In genomic region chr2:51859260-51859659, GRCh38 we compare ENCODE assay signal across 23 cellular contexts.
DNase-seq lines count a peak whose midpoint lies in the region; ATAC-seq, FAIRE-seq and TF ChIP-seq lines count a peak whose summit lies in the region.
"Had no signal": no experiment of that assay in that cellular context is flagged by ENCODE, and none has a peak within 500 bp of the region (broad histone marks: within the 10 kb centered on the region; RNA-seq: fewer than 3 reads in every experiment).

No MANE protein-coding gene starts in this region.

- intact Hi-C loops in HepG2 (cut with micrococcal nuclease; ENCODE audit: unreplicated experiment) (no loop called here), right lobe of liver (cut with DNase I) (no loop called here), HCT116 (cut with micrococcal nuclease) (no loop called here), K562 (cut with micrococcal nuclease) (no loop called here)

- RAD21 ChIA-PET in HCT116 (lab: Charles Lee; ENCODE audit: low non-redundant PET in 1 of 2, low total read pairs in 2 of 2, uncharacterized antibody in 2 of 2, unreplicated experiment in 2 of 2): no interaction called here

- no peak overlapping the region for H3K4me3 ChIP-seq in HepG2 (replicated peaks in 1 of 3; ENCODE audit: insufficient read depth in 1 of 3, low read depth in 2 of 3, low read length in 3 of 3)
- no peak overlapping the region for H3K4me3 ChIP-seq in right lobe of liver
- no peak overlapping the region for H3K4me3 ChIP-seq in HCT116 (replicated peaks in 1 of 2; ENCODE audit: low read depth in 1 of 2, low read length in 2 of 2)
- no peak overlapping the region for H3K4me3 ChIP-seq in SU-DHL-6 (ENCODE audit: insufficient read depth, low read length, poor library complexity, severe bottlenecking)
- H3K4me3 ChIP-seq in K562: no peak overlapping the region
- H3K4me3 ChIP-seq: BLaER1 treated with 17β-estradiol and CSF1 and Interleukin-3, amounts not matched to agents 10 nM and 100 nM had no signal

- ATAC-seq in HepG2: no peak
- ATAC-seq in right lobe of liver: no peak
- ATAC-seq in HCT116: no peak
- no peak for ATAC-seq in K562
- ATAC-seq in GM19351 (IDR thresholded peaks at IDR 0.05; ENCODE audit: unreplicated experiment): no peak
- ATAC-seq: CD8-positive, alpha-beta T cell had no signal

- WGBS in HepG2 (ENCODE audit: low lambda C conversion rate): 4% methylated on average over 1 of the region's 1 CpG
- 59% methylated on average over 1 of the region's 1 CpG for WGBS in right lobe of liver (ENCODE audit: insufficient coverage, low coverage, low lambda C conversion rate, missing lambda C conversion rate)
- WGBS in K562 (ENCODE audit: insufficient coverage, low coverage, missing lambda C conversion rate): 0% methylated on average over 1 of the region's 1 CpG

- BruUV-seq in HepG2 (replicated peaks; lab: Mats Ljungman, UMichigan) (no TSS peak), HCT116 (replicated peaks; lab: Mats Ljungman, UMichigan) (no TSS peak), K562 (replicated peaks; lab: Mats Ljungman, UMichigan) (no TSS peak)

- POLR2A ChIA-PET in HepG2 (lab: Yijun Ruan, JAX): no interaction called here
- POLR2A ChIA-PET in HCT116 (lab: Charles Lee): no interaction called here
- POLR2A ChIA-PET in K562 (lab: Yijun Ruan, JAX): no interaction called here

- H3K9ac ChIP-seq in HepG2 (ENCODE audit: insufficient read depth, low read depth, low read length) (no peak overlapping the region), HCT116 (ENCODE audit: low read length) (no peak overlapping the region), SU-DHL-6 (ENCODE audit: low read length) (no peak overlapping the region), K562 (ENCODE audit: insufficient read depth in 1 of 2, low read depth in 2 of 2, low read length in 2 of 2) (no peak overlapping the region)
- H3K9ac ChIP-seq: BLaER1 treated with 17β-estradiol and CSF1 and Interleukin-3, amounts not matched to agents 10 nM and 100 nM had no signal

- in situ Hi-C loops in HepG2 (cut with HindIII; ENCODE audit: extremely low pct_ligation_motif_present, low pct_unique_long_range_greater_than_20kb): no loop called here
- in situ Hi-C loops in K562 (cut with MboI): no loop called here

- H3K4me1 ChIP-seq in HepG2 (ENCODE audit: insufficient read depth, low read length): no peaks in the 10 kb centered on the region
- H3K4me1 ChIP-seq in right lobe of liver: no peaks in the 10 kb centered on the region
- no peaks in the 10 kb centered on the region for H3K4me1 ChIP-seq in HCT116 (ENCODE audit: control insufficient read depth in 1 of 2, insufficient read depth in 2 of 2, low read length in 2 of 2)
- no peaks in the 10 kb centered on the region for H3K4me1 ChIP-seq in K562 (replicated peaks in 1 of 2; ENCODE audit: control insufficient read depth in 2 of 2, insufficient read depth in 2 of 2, low read length in 2 of 2)
- H3K4me1 ChIP-seq: BLaER1 treated with 17β-estradiol and CSF1 and Interleukin-3, amounts not matched to agents 10 nM and 100 nM; Caco-2 had no signal

- TF ChIP-seq POLR2A in HepG2 (IDR thresholded peaks at IDR 0.05; ENCODE audit: insufficient read depth in 1 of 2, low read depth in 2 of 2, low read length in 2 of 2) (no peak), right lobe of liver (IDR thresholded peaks at IDR 0.05) (no peak), HCT116 (IDR thresholded peaks at IDR 0.05; ENCODE audit: borderline replicate concordance, extremely low read depth, insufficient read depth, insufficient read length) (no peak), K562 (conservative IDR thresholded peaks at IDR 0.05) (no peak)

- TF ChIP-seq CTCF in HepG2 (CRISPR knock-in tag; IDR thresholded peaks at IDR 0.05) (no peak), right lobe of liver (IDR thresholded peaks at IDR 0.05) (no peak), HCT116 (IDR thresholded peaks at IDR 0.05 in 2 of 3, conservative IDR thresholded peaks at IDR 0.05 in 1 of 3; ENCODE audit: borderline replicate concordance in 1 of 3, insufficient read depth in 1 of 3, low read depth in 2 of 3, low read length in 2 of 3) (no peak), SU-DHL-6 (IDR thresholded peaks at IDR 0.05; ENCODE audit: insufficient read depth, low read length, poor library complexity, severe bottlenecking) (no peak), K562 (IDR thresholded peaks at IDR 0.05 in 2 of 3, conservative IDR thresholded peaks at IDR 0.05 in 1 of 3; ENCODE audit: insufficient read depth in 2 of 3, low read depth in 1 of 3, low read length in 3 of 3) (no peak)

- H3K27ac ChIP-seq in HepG2 (ENCODE audit: extremely low read length, insufficient read depth, low read length) (no peak overlapping the region), right lobe of liver (no peak overlapping the region), HCT116 (ENCODE audit: low read depth, low read length) (no peak overlapping the region), SU-DHL-6 (ENCODE audit: low read depth, low read length) (no peak overlapping the region), K562 (ENCODE audit: extremely low read depth, low read depth, low read length) (no peak overlapping the region)
- H3K27ac ChIP-seq: BLaER1 treated with 17β-estradiol and CSF1 and Interleukin-3, amounts not matched to agents 10 nM and 100 nM; C4-2B had no signal

- no peaks in the 10 kb centered on the region for H4K20me1 ChIP-seq in HepG2 (ENCODE audit: insufficient read depth, low read length)
- no peaks in the 10 kb centered on the region for H4K20me1 ChIP-seq in HCT116 (ENCODE audit: insufficient read depth)
- H4K20me1 ChIP-seq in SU-DHL-6 (ENCODE audit: low read depth, low read length): no peaks in the 10 kb centered on the region
- H4K20me1 ChIP-seq in K562 (replicated peaks; ENCODE audit: control insufficient read depth, insufficient read depth, low read length): no peaks in the 10 kb centered on the region
- H4K20me1 ChIP-seq: BLaER1 treated with 17β-estradiol and CSF1 and Interleukin-3, amounts not matched to agents 10 nM and 100 nM had no signal

- FAIRE-seq in HepG2 (lab: Jason Lieb, UNC) (no peak), K562 (lab: Jason Lieb, UNC) (no peak)
- FAIRE-seq: A204.1, D721Med, G401.6, GM12892, GM18507 had no signal

- H2AFZ ChIP-seq in HepG2 (ENCODE audit: low read length) (no peak overlapping the region), HCT116 (ENCODE audit: low read depth, low read length, poor library complexity, severe bottlenecking) (peak overlapping the region; percentile 37), SU-DHL-6 (ENCODE audit: low read depth, low read length, severe bottlenecking) (peak overlapping the region; percentile 1), K562 (ENCODE audit: low read depth, low read length) (no peak overlapping the region)

- H3K27me3 ChIP-seq in HepG2 (ENCODE audit: control insufficient read depth in 1 of 2, insufficient read depth in 2 of 2, low read length in 2 of 2): no peaks in the 10 kb centered on the region
- H3K27me3 ChIP-seq in right lobe of liver: no peaks in the 10 kb centered on the region
- no peaks in the 10 kb centered on the region for H3K27me3 ChIP-seq in HCT116 (ENCODE audit: insufficient read depth, low read length)
- no peaks in the 10 kb centered on the region for H3K27me3 ChIP-seq in SU-DHL-6 (ENCODE audit: low read length)
- H3K27me3 ChIP-seq in K562 (ENCODE audit: control insufficient read depth in 2 of 2, insufficient read depth in 2 of 2, low read length in 2 of 2): no peaks in the 10 kb centered on the region
- H3K27me3 ChIP-seq: BLaER1 treated with 17β-estradiol and CSF1 and Interleukin-3, amounts not matched to agents 10 nM and 100 nM had no signal

- no peaks in the 10 kb centered on the region for H3K9me1 ChIP-seq in K562 (ENCODE audit: control insufficient read depth, insufficient read depth, low read length)

- H3K9me2 ChIP-seq in HCT116 (ENCODE audit: insufficient read depth): no peaks in the 10 kb centered on the region
- no peaks in the 10 kb centered on the region for H3K9me2 ChIP-seq in SU-DHL-6 (replicated peaks; ENCODE audit: insufficient read depth, low read length)

- no peaks in the 10 kb centered on the region for H3F3A ChIP-seq in SU-DHL-6 (ENCODE audit: insufficient read depth)

- no peak for DNase-seq in HepG2 (ENCODE audit: low spot score)
- no peak for DNase-seq in right lobe of liver
- DNase-seq in HCT116 (ENCODE audit: low read depth, low spot score): no peak
- no peak for DNase-seq in K562 (ENCODE audit: extremely low read depth in 1 of 4, low spot score in 3 of 4)
- no peak for DNase-seq in GOT3 (lab: John Stamatoyannopoulos, UW)
- no peak for DNase-seq in activated effector memory CD4-positive, alpha-beta T cell treated with Interleukin-2 at 50 U/mL for 16 hours
- DNase-seq: 8988T; AML-193; Caco-2; Calu3; CD4-positive, alpha-beta T cell; CD8-positive, alpha-beta T cell; DMS79 treated with DMSO at 0.1 percent for 48 hours; GF-D8 had no signal

- peaks cover 63% of the 10 kb centered on the region for H3K9me3 ChIP-seq in HepG2 (ENCODE audit: low read length)
- H3K9me3 ChIP-seq in right lobe of liver: no peaks in the 10 kb centered on the region
- H3K9me3 ChIP-seq in HCT116 (ENCODE audit: control insufficient read depth in 1 of 2, insufficient read depth in 1 of 2, low read depth in 1 of 2, low read length in 2 of 2): no peaks in the 10 kb centered on the region
- no peaks in the 10 kb centered on the region for H3K9me3 ChIP-seq in SU-DHL-6 (ENCODE audit: insufficient read depth, low read length)
- no peaks in the 10 kb centered on the region for H3K9me3 ChIP-seq in K562 (replicated peaks; ENCODE audit: control insufficient read depth, insufficient read depth, low read depth, low read length)
- H3K9me3 ChIP-seq: BLaER1 treated with 17β-estradiol and CSF1 and Interleukin-3, amounts not matched to agents 10 nM and 100 nM; Caco-2 had no signal

- H3K36me3 ChIP-seq in HepG2 (replicated peaks in 1 of 2; ENCODE audit: control insufficient read depth in 1 of 2, insufficient read depth in 2 of 2, low read length in 2 of 2): no peaks in the 10 kb centered on the region
- no peaks in the 10 kb centered on the region for H3K36me3 ChIP-seq in right lobe of liver
- H3K36me3 ChIP-seq in HCT116 (ENCODE audit: control insufficient read depth in 1 of 2, insufficient read depth in 2 of 2, low read length in 2 of 2): no peaks in the 10 kb centered on the region
- 0 out of 2 replicates have a peak, but pooled peaks cover 4% of the 10 kb centered on the region for H3K36me3 ChIP-seq in SU-DHL-6 (ENCODE audit: low read length)
- H3K36me3 ChIP-seq in K562 (ENCODE audit: control insufficient read depth, insufficient read depth, low read length): no peaks in the 10 kb centered on the region
- H3K36me3 ChIP-seq: BLaER1 treated with 17β-estradiol and CSF1 and Interleukin-3, amounts not matched to agents 10 nM and 100 nM had no signal

- TF ChIP-seq EP300 in HepG2 (IDR thresholded peaks at IDR 0.05; ENCODE audit: low read depth in 2 of 2, low read length in 2 of 2): no peak
- no peak for TF ChIP-seq EP300 in HepG2 (CRISPR knock-in tag; IDR thresholded peaks at IDR 0.05; ENCODE audit: borderline replicate concordance)
- no peak for TF ChIP-seq EP300 in K562 (IDR thresholded peaks at IDR 0.05; ENCODE audit: low read length)

- H3K79me2 ChIP-seq in HepG2 (ENCODE audit: insufficient read depth, low read length) (no peaks in the 10 kb centered on the region), HCT116 (ENCODE audit: insufficient read depth, low read length) (no peaks in the 10 kb centered on the region), SU-DHL-6 (ENCODE audit: insufficient read depth, low read length) (no peaks in the 10 kb centered on the region), K562 (ENCODE audit: control insufficient read depth, insufficient read depth, low read length) (no peaks in the 10 kb centered on the region)

- CTCF ChIA-PET in HepG2 (lab: Yijun Ruan, JAX; ENCODE audit: low intra/inter-chr PET ratio, low total read pairs) (no interaction called here), HCT116 (lab: Charles Lee) (no interaction called here), K562 (lab: Yijun Ruan, JAX; ENCODE audit: low intra/inter-chr PET ratio) (no interaction called here)

- H3K4me2 ChIP-seq in HepG2 (ENCODE audit: low read depth, low read length) (no peak overlapping the region), HCT116 (ENCODE audit: low read length) (no peak overlapping the region), SU-DHL-6 (ENCODE audit: low read depth, low read length, poor library complexity, severe bottlenecking) (no peak overlapping the region), K562 (ENCODE audit: insufficient read depth, low read length) (no peak overlapping the region)
- H3K4me2 ChIP-seq: BLaER1 treated with 17β-estradiol and CSF1 and Interleukin-3, amounts not matched to agents 10 nM and 100 nM had no signal

- no peak for TF ChIP-seq RAD21 in HepG2 (CRISPR knock-in tag; IDR thresholded peaks at IDR 0.05)
- TF ChIP-seq RAD21 in HCT116 (IDR thresholded peaks at IDR 0.05; ENCODE audit: low read depth): no peak
- TF ChIP-seq RAD21 in K562 (CRISPR knock-in tag; conservative IDR thresholded peaks at IDR 0.05 in 1 of 2, IDR thresholded peaks at IDR 0.05 in 1 of 2): no peak

Comparison
In these comparisons a context has a peak if more than half of its experiments do, and no peak if none do; other contexts are left out.
1. H2AFZ ChIP-seq: peak in HCT116 (single experiment) and SU-DHL-6 (single experiment); none in HepG2 (single experiment) and K562 (single experiment).